Comparison of ENCODE assay signal across 31 cellular contexts in the genomic region with DNA sequence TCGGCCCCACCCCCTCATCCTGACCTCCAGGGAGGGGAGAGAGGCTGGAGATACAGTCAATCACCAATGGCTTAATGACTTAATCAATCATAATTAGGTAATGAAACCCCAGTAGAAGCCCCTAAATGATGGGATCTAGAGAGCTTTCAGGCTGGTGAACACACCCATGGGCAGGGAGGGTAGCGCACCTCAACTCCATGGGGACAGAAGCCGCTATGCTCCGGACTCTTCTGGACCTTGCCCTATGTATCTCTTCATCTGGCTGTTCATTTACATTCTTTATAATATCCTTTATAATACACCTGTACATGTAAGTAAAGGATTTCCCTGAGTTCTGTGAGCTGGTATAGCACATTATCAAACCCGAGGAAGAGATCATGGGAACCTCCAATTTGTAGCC.
"Had no signal": no experiment of that assay in that cellular context is flagged by ENCODE, and none has a peak within 500 bp of the region (broad histone marks: within the 10 kb centered on the region; RNA-seq: fewer than 3 reads in every experiment).

No MANE protein-coding gene starts in this region.

- FAIRE-seq: RCC 7860 had no signal

- H3K27ac ChIP-seq: RWPE1, VCaP had no signal

- ATAC-seq: activated CD8-positive, alpha-beta memory T cell treated with anti-CD3 and anti-CD28 coated beads, Interleukin-2, amount 10 ng/mL, durations not matched to agents 7 days and 5 days; activated naive CD8-positive, alpha-beta T cell treated with anti-CD3 and anti-CD28 coated beads, Interleukin-2, amount 50 U/mL, for 24 hours; PC-3; Right ventricle myocardium inferior had no signal

- DNase-seq: activated B cell treated with CpG ODN at 0.5 μM for 24 hours; activated CD4-positive, alpha-beta memory T cell treated with anti-CD3 and anti-CD28 coated beads for 36 hours; activated CD4-positive, alpha-beta T cell treated with anti-CD3 and anti-CD28 coated beads for 4 hours; activated CD4-positive, alpha-beta T cell treated with anti-CD3 and anti-CD28 coated beads, Interleukin-2, amount 50 U/mL, for 1 hour; activated CD4-positive, CD25-positive, alpha-beta regulatory T cell treated with anti-CD3 and anti-CD28 coated beads, Interleukin-2, amount 50 U/mL, for 72 hours; activated CD8-positive, alpha-beta memory T cell treated with anti-CD3 and anti-CD28 coated beads, Interleukin-2, amount 10 ng/mL, durations not matched to agents 7 days and 5 days; activated CD8-positive, alpha-beta memory T cell treated with anti-CD3 and anti-CD28 coated beads, Interleukin-2, amount 50 U/mL, for 48 hours; activated effector memory CD4-positive, alpha-beta T cell treated with Interleukin-2 at 50 U/mL for 16 hours; activated naive CD4-positive, alpha-beta T cell treated with anti-CD3 and anti-CD28 coated beads, Interleukin-2, amount 10 ng/mL, durations not matched to agents 7 days and 5 days; activated naive CD8-positive, alpha-beta T cell treated with anti-CD3 and anti-CD28 coated beads, Interleukin-2, amount 50 U/mL, for 24 hours; activated T-cell treated with anti-CD3 and anti-CD28 coated beads, Interleukin-2, amount 50 U/mL, for 48 hours; anterior cingulate cortex; central memory CD4-positive, alpha-beta T cell; Karpas-422; KBM-7; NCI-H1105 treated with DMSO at 0.1 percent for 48 hours; NCI-H1436; NCI-H1694; NCI-H1930; NCI-H2081 treated with DMSO at 0.1 percent for 48 hours; NCI-H345; NCI-H524 treated with DMSO at 0.1 percent for 48 hours; PC-3; SW 1271; T-helper 1 cell; T-helper 2 cell; T-helper 9 cell had no signal
